6 cellular contexts compared by ENCODE assay signal in the genomic region with DNA sequence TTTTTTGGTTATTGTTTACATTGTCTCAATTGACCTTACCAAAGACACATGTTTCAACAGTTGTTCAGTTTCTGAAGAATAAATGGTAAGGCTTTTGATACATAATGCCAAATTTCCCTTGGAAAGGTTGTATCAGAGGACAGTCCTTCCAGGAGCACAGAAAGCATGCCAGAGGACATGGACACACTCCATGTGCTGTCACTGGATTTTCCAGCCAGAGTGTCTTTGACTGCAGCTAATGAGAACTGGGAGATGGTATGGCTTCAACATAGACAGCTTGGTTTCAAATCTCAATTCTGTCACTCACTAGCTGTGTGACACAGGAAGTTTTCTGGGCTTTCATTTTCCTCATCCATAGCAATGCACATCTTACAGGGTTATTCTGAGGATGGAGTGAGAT. TPM values are rescaled to one million over a fixed set of nuclear protein-coding genes. Genes with fewer than 3 reads are reported as not detected.
"Had no signal": no experiment of that assay in that cellular context is flagged by ENCODE, and none has a peak within 500 bp of the region (broad histone marks: within the 10 kb centered on the region; RNA-seq: fewer than 3 reads in every experiment).

No MANE protein-coding gene starts in this region.

- H3K36me3 ChIP-seq: HAP-1 had no signal

- ATAC-seq: K562 had no signal

- H3K4me1 ChIP-seq: HAP-1 had no signal

- H3K4me3 ChIP-seq: GM23248, HAP-1, K562 had no signal

- H3K9me3 ChIP-seq: HAP-1 had no signal

- H3K9ac ChIP-seq: GM23248 had no signal

- H3K27ac ChIP-seq: GM23248 had no signal

- H2AFZ ChIP-seq: GM23248 had no signal

- DNase-seq: GM23248, H7, IMR-90 had no signal

RNA-seq across cellular contexts. Expression of a gene that starts 20.6 kb away (rescaled TPM):
- total RNA-seq: GM23248, HT-29, IMR-90 had no signal
- polyA plus RNA-seq: GM23248, IMR-90 had no signal

RNA-seq across cellular contexts. Expression of a gene that starts 58.4 kb away (rescaled TPM):
- total RNA-seq: K562 had no signal
- polyA plus RNA-seq: K562 had no signal
